Comparison of ENCODE assay signal across 18 cellular contexts in the genomic region with DNA sequence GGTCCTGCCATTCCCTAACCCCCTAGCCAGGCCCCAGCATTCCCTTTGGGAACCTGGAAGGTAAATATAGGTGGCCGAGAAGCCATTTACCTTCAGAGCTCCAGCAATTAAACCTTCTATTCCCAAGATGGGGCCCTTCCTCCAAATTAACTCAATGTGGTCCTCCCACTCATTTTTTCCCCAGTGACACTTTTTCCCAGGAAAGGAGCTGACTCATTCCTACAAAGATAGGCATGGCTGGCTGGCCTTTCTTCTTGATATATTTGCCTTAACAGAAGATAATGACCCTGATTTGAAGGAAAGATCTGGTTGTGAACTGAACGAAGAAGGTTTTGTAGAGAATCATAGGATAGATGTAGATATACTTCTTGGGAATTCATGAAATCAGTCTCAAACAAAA.
DNase-seq lines count a peak whose midpoint lies in the region; ATAC-seq, FAIRE-seq and TF ChIP-seq lines count a peak whose summit lies in the region.
"Had no signal": no experiment of that assay in that cellular context is flagged by ENCODE, and none has a peak within 500 bp of the region (broad histone marks: within the 10 kb centered on the region; RNA-seq: fewer than 3 reads in every experiment).

No MANE protein-coding gene starts in this region.

- H3K4me2 ChIP-seq in K562 (ENCODE audit: insufficient read depth, low read length) = no peak overlapping the region
- H3K4me2 ChIP-seq: A549; BLaER1 treated with 17β-estradiol and CSF1 and Interleukin-3, amounts not matched to agents 10 nM and 100 nM had no signal

- FAIRE-seq in K562 (lab: Jason Lieb, UNC) = no peak
- FAIRE-seq: A549 had no signal

- POLR2A ChIA-PET in K562 (lab: Yijun Ruan, JAX) (interaction anchor here (0.6 kb wide), 1 partner anchor 98 kb away, joined by 3 read pairs; no protein-coding TSS in a partner anchor), Caco-2 (lab: Charles Lee) (no interaction called here)

- TF ChIP-seq EP300 in K562 (IDR thresholded peaks at IDR 0.05; ENCODE audit: low read length) = no peak

- no peaks in the 10 kb centered on the region for H3K4me1 Mint-ChIP-seq in Caco-2 (ENCODE audit: low read depth, unreplicated experiment)

- CTCF ChIA-PET in K562 (lab: Yijun Ruan, JAX; ENCODE audit: low intra/inter-chr PET ratio) (no interaction called here), Caco-2 (lab: Charles Lee) (no interaction called here)

- H3K27ac ChIP-seq in K562 (ENCODE audit: extremely low read depth, low read depth, low read length) (no peak overlapping the region), psoas muscle (no peak overlapping the region)
- H3K27ac ChIP-seq: BLaER1 treated with 17β-estradiol and CSF1 and Interleukin-3, amounts not matched to agents 10 nM and 100 nM had no signal

- H3K9me1 ChIP-seq in K562 (ENCODE audit: control insufficient read depth, insufficient read depth, low read length) = no peaks in the 10 kb centered on the region

- BruUV-seq in K562 (replicated peaks; lab: Mats Ljungman, UMichigan) = no TSS peak
- BruUV-seq in Caco-2 (replicated peaks; lab: Mats Ljungman, UMichigan) = no TSS peak

- H3K4me1 ChIP-seq in K562 (replicated peaks in 1 of 2; ENCODE audit: control insufficient read depth in 2 of 2, insufficient read depth in 2 of 2, low read length in 2 of 2) = no peaks in the 10 kb centered on the region; a peak in 1 of 5 replicates
- no peaks in the 10 kb centered on the region for H3K4me1 ChIP-seq in Caco-2
- H3K4me1 ChIP-seq in psoas muscle = no peaks in the 10 kb centered on the region
- H3K4me1 ChIP-seq: BLaER1 treated with 17β-estradiol and CSF1 and Interleukin-3, amounts not matched to agents 10 nM and 100 nM had no signal

- no peaks in the 10 kb centered on the region for H3K36me3 Mint-ChIP-seq in Caco-2 (ENCODE audit: insufficient read depth, unreplicated experiment)

- H3K4me3 ChIP-seq in K562 (no peak overlapping the region), Caco-2 (ENCODE audit: low read depth, low read length) (no peak overlapping the region), psoas muscle (no peak overlapping the region)
- H3K4me3 ChIP-seq: A549; BLaER1 treated with 17β-estradiol and CSF1 and Interleukin-3, amounts not matched to agents 10 nM and 100 nM had no signal

- no peak for TF ChIP-seq POLR2A in K562 (conservative IDR thresholded peaks at IDR 0.05)

- H3K79me2 ChIP-seq in K562 (ENCODE audit: control insufficient read depth, insufficient read depth, low read length) = no peaks in the 10 kb centered on the region

- ATAC-seq in K562 = no peak
- ATAC-seq in psoas muscle = no peak
- ATAC-seq: A549, SK-N-SH treated with all-trans-retinoic acid at 6 μM for 48 hours had no signal

- 0% methylated on average over 2 of the region's 2 CpGs for WGBS in K562 (ENCODE audit: insufficient coverage, low coverage, missing lambda C conversion rate)
- WGBS in psoas muscle, 3 donors = 75 to 89% (median 80%) methylated on average over 2 of the region's 2 CpGs

- in situ Hi-C loops in K562 (cut with MboI) = no loop called here

- no peaks in the 10 kb centered on the region for H3K9me3 ChIP-seq in K562 (replicated peaks; ENCODE audit: control insufficient read depth, insufficient read depth, low read depth, low read length)
- H3K9me3 ChIP-seq in Caco-2 = no peaks in the 10 kb centered on the region
- H3K9me3 ChIP-seq in psoas muscle = no peaks in the 10 kb centered on the region
- H3K9me3 ChIP-seq: A549; BLaER1 treated with 17β-estradiol and CSF1 and Interleukin-3, amounts not matched to agents 10 nM and 100 nM had no signal

- no peaks in the 10 kb centered on the region for H3K9me3 Mint-ChIP-seq in Caco-2 (ENCODE audit: unreplicated experiment)

- no peak overlapping the region for H3K27ac Mint-ChIP-seq in Caco-2 (ENCODE audit: unreplicated experiment)

- H2AFZ ChIP-seq in K562 (ENCODE audit: low read depth, low read length) = no peak overlapping the region

- H3K27me3 ChIP-seq in K562 (ENCODE audit: control insufficient read depth in 2 of 2, insufficient read depth in 2 of 2, low read length in 2 of 2) (no peaks in the 10 kb centered on the region), Caco-2 (replicated peaks; ENCODE audit: control insufficient read depth, insufficient read depth, low read length) (no peaks in the 10 kb centered on the region), psoas muscle (ENCODE audit: insufficient read depth in 3 of 3, low read length in 2 of 3) (no peaks in the 10 kb centered on the region)
- H3K27me3 ChIP-seq: BLaER1 treated with 17β-estradiol and CSF1 and Interleukin-3, amounts not matched to agents 10 nM and 100 nM had no signal

- H3K27me3 Mint-ChIP-seq in Caco-2 (ENCODE audit: insufficient read depth, unreplicated experiment) = no peaks in the 10 kb centered on the region

- TF ChIP-seq CTCF in K562 (IDR thresholded peaks at IDR 0.05 in 2 of 3, conservative IDR thresholded peaks at IDR 0.05 in 1 of 3; ENCODE audit: insufficient read depth in 2 of 3, low read depth in 1 of 3, low read length in 3 of 3) (no peak), Caco-2 (IDR thresholded peaks at IDR 0.05; ENCODE audit: insufficient read depth in 1 of 2, low read depth in 1 of 2, low read length in 1 of 2, severe bottlenecking in 1 of 2, unreplicated experiment in 1 of 2) (no peak), psoas muscle (IDR thresholded peaks at IDR 0.05) (no peak)

- H3K4me3 Mint-ChIP-seq in Caco-2 (ENCODE audit: unreplicated experiment) = no peak overlapping the region

- H4K20me1 ChIP-seq in K562 (replicated peaks; ENCODE audit: control insufficient read depth, insufficient read depth, low read length) = no peaks in the 10 kb centered on the region
- H4K20me1 ChIP-seq: BLaER1 treated with 17β-estradiol and CSF1 and Interleukin-3, amounts not matched to agents 10 nM and 100 nM had no signal

- no peak overlapping the region for H3K9ac ChIP-seq in K562 (ENCODE audit: insufficient read depth in 1 of 2, low read depth in 2 of 2, low read length in 2 of 2)
- H3K9ac ChIP-seq: BLaER1 treated with 17β-estradiol and CSF1 and Interleukin-3, amounts not matched to agents 10 nM and 100 nM had no signal

- no peak for TF ChIP-seq RAD21 in K562 (CRISPR knock-in tag; conservative IDR thresholded peaks at IDR 0.05 in 1 of 2, IDR thresholded peaks at IDR 0.05 in 1 of 2)

- DNase-seq in Daoy (ENCODE audit: low read depth) = peak; percentile 43
- DNase-seq in LHCN-M2 (ENCODE audit: low read depth) = peak; percentile 13
- no peak for DNase-seq in K562 (ENCODE audit: extremely low read depth in 1 of 4, low spot score in 3 of 4)
- DNase-seq in kidney tubule cell (ENCODE audit: low spot score) = peak; percentile 15
- DNase-seq in HK-2 (ENCODE audit: unreplicated experiment) = no peak
- DNase-seq in C1 segment of cervical spinal cord (lab: John Stamatoyannopoulos, UW) = no peak
- DNase-seq in Caco-2 = no peak
- DNase-seq in psoas muscle = no peak
- DNase-seq: HCEC 1CT, KBM-7, NCI-H1092, NCI-H146, NCI-H2081, NCI-H510A treated with DMSO at 0.1 percent for 48 hours, SHP77 treated with DMSO at 0.1 percent for 48 hours had no signal

- intact Hi-C loops in K562 (cut with micrococcal nuclease) = no loop called here
- intact Hi-C loops in Caco-2 (cut with micrococcal nuclease; ENCODE audit: unreplicated experiment) = no loop called here
- intact Hi-C loops in psoas muscle (cut with DNase I) = no loop called here

- H3K36me3 ChIP-seq in K562 (ENCODE audit: control insufficient read depth, insufficient read depth, low read length) (no peaks in the 10 kb centered on the region), Caco-2 (ENCODE audit: control insufficient read depth, insufficient read depth, low read length) (no peaks in the 10 kb centered on the region), psoas muscle (ENCODE audit: insufficient read depth in 1 of 2, low read depth in 1 of 2) (no peaks in the 10 kb centered on the region)
- H3K36me3 ChIP-seq: BLaER1 treated with 17β-estradiol and CSF1 and Interleukin-3, amounts not matched to agents 10 nM and 100 nM had no signal

TF ChIP-seq in K562, 482 proteins besides CTCF, POLR2A, EP300 and RAD21:
- TF ChIP-seq MAFG (tag; conservative IDR thresholded peaks at IDR 0.05) (peak; percentile 44), ARNT (IDR thresholded peaks at IDR 0.05) (no peak), KDM4B (IDR thresholded peaks at IDR 0.05; ENCODE audit: borderline replicate concordance in 2 of 2, low read depth in 1 of 2) (no peak), ZFP36 (IDR thresholded peaks at IDR 0.05; ENCODE audit: low read depth, low read length, partially characterized antibody) (no peak)

Comparison
In these comparisons a context has a peak if more than half of its experiments do, and no peak if none do; other contexts are left out.
1. DNase-seq: peak in Daoy (single experiment), LHCN-M2 (single experiment) and kidney tubule cell (single experiment); none in K562 (0 of 4), HK-2 (single experiment), C1 segment of cervical spinal cord (0 of 14), Caco-2 (0 of 2) and psoas muscle (0 of 2).